8 cellular contexts compared by ENCODE assay signal in genomic region chr19:3983542-3983914, GRCh38. TPM values are rescaled to one million over a fixed set of nuclear protein-coding genes. Genes with fewer than 3 reads are reported as not detected.
A peak's percentile ranks its signal among the peaks of the same experiment; 100 is the strongest.
DNase-seq lines count a peak whose midpoint lies in the region; ATAC-seq and TF ChIP-seq lines count a peak whose summit lies in the region.

No MANE protein-coding gene starts in this region.

- H3K36me3 Mint-ChIP-seq in progenitor cell of endocrine pancreas (ENCODE audit: insufficient read depth): peaks cover 29% of the 10 kb centered on the region

- no peak for ATAC-seq in GM21717 (IDR thresholded peaks at IDR 0.05; ENCODE audit: unreplicated experiment)

- no peaks in the 10 kb centered on the region for H3K27me3 ChIP-seq in GM06990 (replicated peaks; ENCODE audit: control insufficient read depth, insufficient read depth, low read length)
- no peaks in the 10 kb centered on the region for H3K27me3 ChIP-seq in SJSA1 (replicated peaks)
- no peaks in the 10 kb centered on the region for H3K27me3 ChIP-seq in esophagus squamous epithelium

- H3K9me3 Mint-ChIP-seq in progenitor cell of endocrine pancreas (ENCODE audit: low read depth): no peaks in the 10 kb centered on the region

- H3K36me3 ChIP-seq in GM06990 (ENCODE audit: control insufficient read depth, insufficient read depth, low read length): peaks cover 54% of the 10 kb centered on the region
- H3K36me3 ChIP-seq in SJSA1: peaks cover 67% of the 10 kb centered on the region
- peaks cover 51 to 60% (median 59%) of the 10 kb centered on the region in 3 donors for H3K36me3 ChIP-seq in esophagus squamous epithelium

- H3K27ac ChIP-seq in SJSA1 (peak overlapping the region; percentile 96; the same call in 1 of the 2 replicates), esophagus squamous epithelium (peak overlapping the region; percentile 92 to 97 (median 96))

- intact Hi-C loops in esophagus squamous epithelium (cut with DNase I): loop anchor here (10.0 kb wide), 1 partner anchor 151 kb away; no protein-coding TSS in a partner anchor

- DNase-seq in GM06990 (ENCODE audit: extremely low read depth, insufficient read length): no peak
- DNase-seq in SJSA1 (ENCODE audit: low read depth in 1 of 2, low spot score in 2 of 2): no peak
- no peak for DNase-seq in esophagus squamous epithelium (lab: John Stamatoyannopoulos, UW)
- DNase-seq in progenitor cell of endocrine pancreas (ENCODE audit: low spot score, unreplicated experiment): no peak
- no peak for DNase-seq in NAMALWA (ENCODE audit: low spot score)
- no peak for DNase-seq in midbrain (lab: John Stamatoyannopoulos, UW)
- DNase-seq in AG08395 (ENCODE audit: low spot score): no peak

- H3K27ac Mint-ChIP-seq in progenitor cell of endocrine pancreas: peak overlapping the region; percentile 99

- H3K4me1 ChIP-seq in SJSA1 (replicated peaks) (peaks cover 34% of the 10 kb centered on the region), esophagus squamous epithelium (peaks cover 40 to 91% (median 43%) of the 10 kb centered on the region in 3 donors)

- no peaks in the 10 kb centered on the region for H3K9me3 ChIP-seq in SJSA1 (replicated peaks)
- no peaks in the 10 kb centered on the region for H3K9me3 ChIP-seq in esophagus squamous epithelium

- no peaks in the 10 kb centered on the region for H3K27me3 Mint-ChIP-seq in progenitor cell of endocrine pancreas

- WGBS in esophagus squamous epithelium, 2 donors: 52 to 70% methylated on average over 4 to 5 of the region's 7 CpGs

- TF ChIP-seq POLR2A in esophagus squamous epithelium (IDR thresholded peaks at IDR 0.05): no peak

- H3K4me3 Mint-ChIP-seq in progenitor cell of endocrine pancreas (ENCODE audit: low read depth): peak overlapping the region; percentile 98

- TF ChIP-seq CTCF in GM06990 (IDR thresholded peaks at IDR 0.05; ENCODE audit: insufficient read depth, low read length, poor library complexity, severe bottlenecking) (no peak), esophagus squamous epithelium (IDR thresholded peaks at IDR 0.05) (no peak), progenitor cell of endocrine pancreas (IDR thresholded peaks at IDR 0.05; ENCODE audit: unreplicated experiment) (no peak)

- H3K4me3 ChIP-seq in GM06990 (replicated peaks; ENCODE audit: low read depth, low read length) (peak overlapping the region; percentile 95), SJSA1 (peak overlapping the region; percentile 94), esophagus squamous epithelium (peak overlapping the region; percentile 73 to 89 (median 87))

- H3K4me1 Mint-ChIP-seq in progenitor cell of endocrine pancreas (ENCODE audit: low read depth): peaks cover 23% of the 10 kb centered on the region

RNA-seq across cellular contexts. Expression of gene EEF2, which starts 1.7 kb away (rescaled TPM):
- 1,069 and 1,568 TPM in 2 replicates for total RNA-seq in SJSA1 (2014; rRNA removed; shearing (Covaris generic))
- 1,000 to 10,000 TPM; 1,210 to 2,054 (median 1,565) TPM for total RNA-seq in esophagus squamous epithelium
- total RNA-seq in progenitor cell of endocrine pancreas: 3,028 and 3,054 TPM in 2 replicates

RNA-seq across cellular contexts. Expression of gene DAPK3, which starts 12.6 kb away (rescaled TPM):
- 151 and 202 TPM in 2 replicates for total RNA-seq in SJSA1 (2014; rRNA removed; shearing (Covaris generic))
- 10 to 100 TPM; 38.2 to 60.4 (median 45.9) TPM for total RNA-seq in esophagus squamous epithelium
- 105 and 106 TPM in 2 replicates for total RNA-seq in progenitor cell of endocrine pancreas

RNA-seq across cellular contexts. Expression of gene PIAS4, which starts 24.0 kb away (rescaled TPM):
- total RNA-seq in SJSA1 (2014; rRNA removed; shearing (Covaris generic)): 17.3 and 20.7 TPM in 2 replicates
- total RNA-seq in esophagus squamous epithelium: 10 to 100 TPM; 11.4 to 15.1 (median 13.0) TPM
- 55.3 and 56.3 TPM in 2 replicates for total RNA-seq in progenitor cell of endocrine pancreas

RNA-seq across cellular contexts. Expression of gene NMRK2, which starts 50.7 kb away (rescaled TPM):
- total RNA-seq in SJSA1 (2014; rRNA removed; shearing (Covaris generic)): not detected in 2 replicates
- total RNA-seq in esophagus squamous epithelium: not detected
- 1.4 and 2.3 TPM in 2 replicates for total RNA-seq in progenitor cell of endocrine pancreas
